23 cellular contexts compared by ENCODE assay signal in genomic region chr4:61783050-61783449, GRCh38.
DNase-seq lines count a peak whose midpoint lies in the region; ATAC-seq and TF ChIP-seq lines count a peak whose summit lies in the region.
"Had no signal": no experiment of that assay in that cellular context is flagged by ENCODE, and none has a peak within 500 bp of the region (broad histone marks: within the 10 kb centered on the region; RNA-seq: fewer than 3 reads in every experiment).

No MANE protein-coding gene starts in this region.

- no peaks in the 10 kb centered on the region for H3K9me2 ChIP-seq in GM23248 (ENCODE audit: insufficient read depth)

- no peak for TF ChIP-seq POLR2A in suprapubic skin (IDR thresholded peaks at IDR 0.05)

- H3K36me3 ChIP-seq in GM23248 (ENCODE audit: low read depth): no peaks in the 10 kb centered on the region
- no peaks in the 10 kb centered on the region for H3K36me3 ChIP-seq in suprapubic skin

- TF ChIP-seq CTCF in suprapubic skin (IDR thresholded peaks at IDR 0.05): no peak

- DNase-seq in ELR (ENCODE audit: low read depth): peak; percentile 22
- no peak for DNase-seq in sciatic nerve (ENCODE audit: low spot score)
- DNase-seq in GM23248: no peak
- DNase-seq in suprapubic skin (ENCODE audit: low spot score in 2 of 2): no peak
- DNase-seq: ACHN; activated gamma-delta T cell; CD4-positive, alpha-beta memory T cell; EL; glutamatergic neuron; HFFc6; immature natural killer cell; natural killer cell; NCI-H1105; NCI-H2227 treated with DMSO at 0.1 percent for 48 hours; NK-92 treated with Interleukin-12 subunit alpha and Interleukin-12 subunit beta, amount 100 ng/mL, for 24 hours; stimulated activated CD4-positive, alpha-beta T cell treated with anti-CD3 and anti-CD28 coated beads, Interleukin-12 subunit alpha, Interleukin-12 subunit beta, amount 100 ng/mL, for 4 hours had no signal

- no peak overlapping the region for H3K27ac ChIP-seq in GM23248
- no peak overlapping the region for H3K27ac ChIP-seq in suprapubic skin

- H3K4me1 ChIP-seq in GM23248 (ENCODE audit: insufficient read depth) (no peaks in the 10 kb centered on the region), suprapubic skin (no peaks in the 10 kb centered on the region)

- in situ Hi-C loops in GM23248 (cut with MboI): no loop called here

- H3K4me2 ChIP-seq in GM23248 (ENCODE audit: unreplicated experiment): no peak overlapping the region

- ATAC-seq in GM18868 (IDR thresholded peaks at IDR 0.05; ENCODE audit: unreplicated experiment) (peak; percentile 95), HG02623 (IDR thresholded peaks at IDR 0.05; ENCODE audit: unreplicated experiment) (peak; percentile 91), HG03439 (IDR thresholded peaks at IDR 0.05; ENCODE audit: unreplicated experiment) (peak; percentile 82), sciatic nerve (no peak), GM19328 (IDR thresholded peaks at IDR 0.05; ENCODE audit: unreplicated experiment) (no peak)
- ATAC-seq: esophagus mucosa, natural killer cell, WTC11 had no signal

- H3K4me3 ChIP-seq in GM23248: no peak overlapping the region
- no peak overlapping the region for H3K4me3 ChIP-seq in suprapubic skin
- H3K4me3 ChIP-seq: lung had no signal

- H3K79me2 ChIP-seq in GM23248 (ENCODE audit: insufficient read depth): no peaks in the 10 kb centered on the region

- no peak overlapping the region for H3K9ac ChIP-seq in GM23248

- no peaks in the 10 kb centered on the region for H3K27me3 ChIP-seq in GM23248 (replicated peaks; ENCODE audit: insufficient read depth)
- H3K27me3 ChIP-seq in suprapubic skin: no peaks in the 10 kb centered on the region

- no peaks in the 10 kb centered on the region for H4K20me1 ChIP-seq in GM23248 (ENCODE audit: insufficient read depth)

- H3K9me3 ChIP-seq in GM23248 (ENCODE audit: low read depth): no peaks in the 10 kb centered on the region
- no peaks in the 10 kb centered on the region for H3K9me3 ChIP-seq in suprapubic skin

- H3F3A ChIP-seq in GM23248 (ENCODE audit: insufficient read depth): no peaks in the 10 kb centered on the region

- TF ChIP-seq EP300 in suprapubic skin (IDR thresholded peaks at IDR 0.05): no peak

- H2AFZ ChIP-seq in GM23248: no peak overlapping the region

- intact Hi-C loops in sciatic nerve (cut with DNase I): no loop called here

Comparison
In these comparisons a context has a peak if more than half of its experiments do, and no peak if none do; other contexts are left out.
1. ATAC-seq: peak in GM18868 (single experiment), HG02623 (single experiment) and HG03439 (single experiment); none in sciatic nerve (single experiment) and GM19328 (single experiment).